Comparison of ENCODE assay signal across 1 cellular context in the genomic region with DNA sequence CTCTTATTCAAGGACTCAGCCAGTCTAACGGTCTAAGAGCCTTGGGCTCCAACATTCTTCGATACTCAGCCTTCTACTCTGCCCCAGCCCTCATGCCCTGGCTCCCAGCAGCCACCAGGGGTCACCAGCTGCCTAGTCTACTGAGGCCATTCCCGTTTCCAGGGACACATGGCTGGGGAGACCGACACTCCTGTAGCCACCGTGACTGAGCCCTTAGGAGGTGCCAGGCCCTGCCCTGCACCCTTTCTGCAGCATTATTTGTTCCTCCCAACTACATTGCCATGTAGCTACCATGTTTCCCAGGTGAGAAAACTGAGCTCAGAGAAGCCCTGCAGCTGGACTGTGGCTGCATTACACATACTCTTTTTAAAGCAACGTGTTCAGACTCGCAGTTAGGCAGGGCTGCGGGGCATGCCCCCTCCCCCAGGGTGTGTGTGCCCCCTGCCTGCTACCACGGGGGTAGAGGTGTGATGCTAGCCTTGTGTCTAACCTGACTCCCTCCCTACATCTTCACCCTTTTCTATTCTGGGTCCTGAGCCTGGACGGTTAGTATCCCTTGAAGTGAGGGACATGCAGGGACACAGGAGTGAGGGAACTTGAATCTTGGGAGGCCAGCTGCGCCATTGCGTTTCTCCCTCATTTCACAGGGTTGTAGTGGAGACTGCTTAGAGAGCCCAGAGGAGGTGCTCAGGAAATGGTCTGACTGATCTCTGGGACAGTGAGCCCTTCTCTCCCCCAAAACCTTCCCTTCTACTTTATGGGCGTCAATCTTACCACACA.
TF ChIP-seq lines count a peak whose summit lies in the region.

No MANE protein-coding gene starts in this region.

TF ChIP-seq in H1, 55 proteins besides CTCF, POLR2A, EP300 and RAD21:
- TF ChIP-seq EZH2 (IDR thresholded peaks at IDR 0.05; ENCODE audit: low read depth, low read length, severe bottlenecking) (no peak), YY1 (IDR thresholded peaks at IDR 0.05; ENCODE audit: low read depth, low read length) (0 out of 2 replicates have a peak, but pooled peaks have one; percentile 22)
- TF ChIP-seq, protein P1, sequence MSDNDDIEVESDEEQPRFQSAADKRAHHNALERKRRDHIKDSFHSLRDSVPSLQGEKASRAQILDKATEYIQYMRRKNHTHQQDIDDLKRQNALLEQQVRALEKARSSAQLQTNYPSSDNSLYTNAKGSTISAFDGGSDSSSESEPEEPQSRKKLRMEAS (IDR thresholded peaks at IDR 0.05), result peak; percentile 81
